Comparison of ENCODE assay signal across 8 cellular contexts in genomic region chr9:69173497-69173890, GRCh38. TPM values are rescaled to one million over a fixed set of nuclear protein-coding genes. Genes with fewer than 3 reads are reported as not detected.
DNase-seq lines count a peak whose midpoint lies in the region; ATAC-seq and TF ChIP-seq lines count a peak whose summit lies in the region.

No MANE protein-coding gene starts in this region.

- TF ChIP-seq CTCF in foreskin keratinocyte (conservative IDR thresholded peaks at IDR 0.05) (no peak), spleen (IDR thresholded peaks at IDR 0.05 in 8 of 11, conservative IDR thresholded peaks at IDR 0.05 in 3 of 11) (no peak)

- TF ChIP-seq POLR2A in spleen (IDR thresholded peaks at IDR 0.05) = no peak

- intact Hi-C loops in spleen (cut with DNase I; ENCODE audit: low total_unique reads) = no loop called here

- no peaks in the 10 kb centered on the region for H3K27me3 ChIP-seq in SJSA1 (replicated peaks)
- H3K27me3 ChIP-seq in foreskin keratinocyte = no peaks in the 10 kb centered on the region
- peaks cover 0 to 43% (median 12%) of the 10 kb centered on the region in 7 donors for H3K27me3 ChIP-seq in spleen (replicated peaks in 1 of 7)

- H3K4me3 ChIP-seq in SJSA1 (peak overlapping the region; percentile 86), spleen (peak overlapping the region; percentile 63 to 85 (median 72))

- peak overlapping the region; percentile 94 for H3K27ac ChIP-seq in SJSA1
- peak overlapping the region; percentile 100 for H3K27ac ChIP-seq in foreskin keratinocyte
- H3K27ac ChIP-seq in spleen = peak overlapping the region in 6 of 8 donors; percentile 52 to 81 (median 62)

- DNase-seq in activated T-cell treated with anti-CD3 and anti-CD28 coated beads, Interleukin-2, amount 50 U/mL, for 4 hours = no peak
- no peak for DNase-seq in activated T-cell treated with anti-CD3 and anti-CD28 coated beads, Interleukin-2, amount 50 U/mL, for 48 hours
- no peak for DNase-seq in SJSA1 (ENCODE audit: low read depth in 1 of 2, low spot score in 2 of 2)
- peak in 1 of 2 donors; percentile 65 for DNase-seq in foreskin keratinocyte
- DNase-seq in spleen = no peak
- no peak for DNase-seq in amygdala (lab: John Stamatoyannopoulos, UW)
- DNase-seq in DMS79 (lab: John Stamatoyannopoulos, UW) = no peak

- 7 to 13% (median 9%) methylated on average over 10 to 17 of the region's 17 CpGs for WGBS in spleen, 5 donors

- ATAC-seq in activated T-cell treated with anti-CD3 and anti-CD28 coated beads, Interleukin-2, amount 50 U/mL, for 4 hours = no peak
- ATAC-seq in foreskin keratinocyte (no peak), HG02852 (IDR thresholded peaks at IDR 0.05; ENCODE audit: unreplicated experiment) (no peak)

- no peaks in the 10 kb centered on the region for H3K9me3 Mint-ChIP-seq in activated T-cell treated with anti-CD3 and anti-CD28 coated beads, Interleukin-2, amount 50 U/mL, for 4 hours

- H3K36me3 ChIP-seq in SJSA1 = peaks cover 4% of the 10 kb centered on the region; the same call in 1 of the 2 replicates
- H3K36me3 ChIP-seq in spleen = no peaks in the 10 kb centered on the region

- H3K36me3 Mint-ChIP-seq in activated T-cell treated with anti-CD3 and anti-CD28 coated beads, Interleukin-2, amount 50 U/mL, for 4 hours (ENCODE audit: insufficient read depth) = no peaks in the 10 kb centered on the region

- H3K4me1 ChIP-seq in SJSA1 (replicated peaks) = peaks cover 27% of the 10 kb centered on the region
- H3K4me1 ChIP-seq in foreskin keratinocyte = peaks cover 66% of the 10 kb centered on the region
- peaks cover 7 to 51% (median 30%) of the 10 kb centered on the region in 6 donors for H3K4me1 ChIP-seq in spleen

- peak overlapping the region; percentile 75 for H3K4me3 Mint-ChIP-seq in activated T-cell treated with anti-CD3 and anti-CD28 coated beads, Interleukin-2, amount 50 U/mL, for 4 hours

- peaks cover 37% of the 10 kb centered on the region for H3K27me3 Mint-ChIP-seq in activated T-cell treated with anti-CD3 and anti-CD28 coated beads, Interleukin-2, amount 50 U/mL, for 4 hours (ENCODE audit: low read depth)

- H3K4me1 Mint-ChIP-seq in activated T-cell treated with anti-CD3 and anti-CD28 coated beads, Interleukin-2, amount 50 U/mL, for 4 hours (ENCODE audit: low read depth) = peaks cover 46% of the 10 kb centered on the region

- H3K9me3 ChIP-seq in SJSA1 (replicated peaks) (no peaks in the 10 kb centered on the region), spleen (no peaks in the 10 kb centered on the region)

RNA-seq across cellular contexts. Expression of gene TJP2, which starts 0.6 kb away (rescaled TPM):
- total RNA-seq in activated T-cell treated with anti-CD3 and anti-CD28 coated beads, Interleukin-2, amount 50 U/mL, for 4 hours = 1 to 10 TPM; 3.1 to 5.8 (median 4.1) TPM
- 15.0 and 25.8 TPM in 2 replicates for total RNA-seq in SJSA1 (2014; rRNA removed; shearing (Covaris generic))
- 126 and 140 TPM in 2 replicates for total RNA-seq in foreskin keratinocyte
- 57.9 and 59.8 TPM in 2 replicates for polyA plus RNA-seq in foreskin keratinocyte
- 10 to 100 TPM; 11.3 to 20.5 (median 16.1) TPM for total RNA-seq in spleen
- polyA plus RNA-seq in spleen = 1 to 10 TPM; 2.9 to 5.6 (median 5.2) TPM
